19 cellular contexts compared by ENCODE assay signal in genomic region chr18:71252351-71252862, GRCh38.
A peak's percentile ranks its signal among the peaks of the same experiment; 100 is the strongest.
DNase-seq lines count a peak whose midpoint lies in the region; ATAC-seq and TF ChIP-seq lines count a peak whose summit lies in the region.
"Had no signal": no experiment of that assay in that cellular context is flagged by ENCODE, and none has a peak within 500 bp of the region (broad histone marks: within the 10 kb centered on the region; RNA-seq: fewer than 3 reads in every experiment).

No MANE protein-coding gene starts in this region.

- no peaks in the 10 kb centered on the region for H3K79me2 ChIP-seq in osteoblast (ENCODE audit: insufficient read depth, low read length)

- H3K4me1 Mint-ChIP-seq in nephron progenitor cell = peaks cover 20% of the 10 kb centered on the region
- peaks cover 8% of the 10 kb centered on the region for H3K4me1 Mint-ChIP-seq in progenitor cell of endocrine pancreas (ENCODE audit: low read depth)

- intact Hi-C loops in body of pancreas (cut with DNase I) = no loop called here

- H3K9me3 ChIP-seq in body of pancreas (no peaks in the 10 kb centered on the region), osteoblast (ENCODE audit: low read depth, low read length) (peaks cover 3% of the 10 kb centered on the region)
- H3K9me3 ChIP-seq: MG63 had no signal

- no peak overlapping the region for H3K4me3 ChIP-seq in body of pancreas
- no peak overlapping the region for H3K4me3 ChIP-seq in osteoblast (ENCODE audit: insufficient read depth, low read length)
- H3K4me3 ChIP-seq: MG63 had no signal

- 41 to 51% methylated on average over 6 of the region's 6 CpGs for WGBS in body of pancreas, 2 donors

- DNase-seq in SKM-1 treated with dmso at 0.1 percent for 144 hours (lab: John Stamatoyannopoulos, UW; ENCODE audit: unreplicated experiment) = peak; percentile 12
- no peak for DNase-seq in SKM-1 (lab: John Stamatoyannopoulos, UW; ENCODE audit: unreplicated experiment)
- DNase-seq in NCI-H226 = peak; percentile 1
- peak; percentile 63 for DNase-seq in dermis blood vessel endothelial cell
- DNase-seq in nephron progenitor cell = no peak
- DNase-seq in progenitor cell of endocrine pancreas (ENCODE audit: low spot score, unreplicated experiment) = no peak
- no peak for DNase-seq in body of pancreas
- no peak for DNase-seq in osteoblast (ENCODE audit: insufficient read length, low spot score, missing footprints)
- DNase-seq: C1 segment of cervical spinal cord; CD8-positive, alpha-beta T cell; GF-D8; MG63; NCI-H1092; NCI-H1436; NCI-H187 treated with DMSO at 0.1 percent for 48 hours; NCI-H2107; NCI-H510A; SIG-M5 had no signal

- no peak overlapping the region for H3K4me3 Mint-ChIP-seq in nephron progenitor cell
- no peak overlapping the region for H3K4me3 Mint-ChIP-seq in progenitor cell of endocrine pancreas (ENCODE audit: low read depth)
- H3K4me3 Mint-ChIP-seq: CD8-positive, alpha-beta T cell had no signal

- no peak for ATAC-seq in body of pancreas
- ATAC-seq: CD8-positive, alpha-beta T cell had no signal

- no peaks in the 10 kb centered on the region for H4K20me1 ChIP-seq in osteoblast (ENCODE audit: insufficient read depth, low read length)

- H3K36me3 Mint-ChIP-seq in nephron progenitor cell (ENCODE audit: low read depth) (no peaks in the 10 kb centered on the region), progenitor cell of endocrine pancreas (ENCODE audit: insufficient read depth) (no peaks in the 10 kb centered on the region)
- H3K36me3 Mint-ChIP-seq: CD8-positive, alpha-beta T cell had no signal

- H3K27me3 Mint-ChIP-seq in nephron progenitor cell (ENCODE audit: low read depth, poor library complexity) = peaks cover 3% of the 10 kb centered on the region
- no peaks in the 10 kb centered on the region for H3K27me3 Mint-ChIP-seq in progenitor cell of endocrine pancreas

- H3K36me3 ChIP-seq in body of pancreas (replicated peaks in 1 of 2; ENCODE audit: insufficient read depth in 1 of 2, low read depth in 2 of 2) (no peaks in the 10 kb centered on the region), osteoblast (ENCODE audit: insufficient read depth, low read length) (no peaks in the 10 kb centered on the region)
- H3K36me3 ChIP-seq: MG63 had no signal

- H2AFZ ChIP-seq in osteoblast (ENCODE audit: low read length) = no peak overlapping the region

- H3K27ac Mint-ChIP-seq in nephron progenitor cell (peak overlapping the region; percentile 69), progenitor cell of endocrine pancreas (no peak overlapping the region)
- H3K27ac Mint-ChIP-seq: CD8-positive, alpha-beta T cell had no signal

- H3K27me3 ChIP-seq in body of pancreas (no peaks in the 10 kb centered on the region), osteoblast (ENCODE audit: insufficient read depth, low read length) (no peaks in the 10 kb centered on the region)
- H3K27me3 ChIP-seq: MG63 had no signal

- TF ChIP-seq CTCF in nephron progenitor cell (IDR thresholded peaks at IDR 0.05) (no peak), progenitor cell of endocrine pancreas (IDR thresholded peaks at IDR 0.05; ENCODE audit: unreplicated experiment) (no peak), body of pancreas (IDR thresholded peaks at IDR 0.05) (no peak), osteoblast (IDR thresholded peaks at IDR 0.05; ENCODE audit: extremely low read depth, low read depth, low read length) (no peak)

- H3K9me3 Mint-ChIP-seq in nephron progenitor cell (no peaks in the 10 kb centered on the region), progenitor cell of endocrine pancreas (ENCODE audit: low read depth) (no peaks in the 10 kb centered on the region)
- H3K9me3 Mint-ChIP-seq: CD8-positive, alpha-beta T cell had no signal

- no peak overlapping the region for H3K4me2 ChIP-seq in osteoblast (ENCODE audit: insufficient read depth, low read length)

- no peaks in the 10 kb centered on the region for H3K4me1 ChIP-seq in body of pancreas
- H3K4me1 ChIP-seq in osteoblast (ENCODE audit: insufficient read depth, low read length) = no peaks in the 10 kb centered on the region

- no peak for TF ChIP-seq POLR2A in body of pancreas (IDR thresholded peaks at IDR 0.05)

- H3K27ac ChIP-seq in body of pancreas = no peak overlapping the region
- H3K27ac ChIP-seq in osteoblast (ENCODE audit: low read depth, low read length) = no peak overlapping the region
- H3K27ac ChIP-seq: 22Rv1 had no signal

Comparison
In these comparisons a context has a peak if more than half of its experiments do, and no peak if none do; other contexts are left out.
1. DNase-seq: peak in SKM-1 treated with dmso at 0.1 percent for 144 hours (single experiment), NCI-H226 (single experiment) and dermis blood vessel endothelial cell (single experiment); none in SKM-1 (single experiment), nephron progenitor cell (single experiment), progenitor cell of endocrine pancreas (single experiment), body of pancreas (0 of 4) and osteoblast (single experiment).